In genomic region chr17:1492249-1493206, GRCh38 we compare ENCODE assay signal across 8 cellular contexts. TPM values are rescaled to one million over a fixed set of nuclear protein-coding genes. Genes with fewer than 3 reads are reported as not detected.
A peak's percentile ranks its signal among the peaks of the same experiment; 100 is the strongest.
DNase-seq lines count a peak whose midpoint lies in the region; ATAC-seq and TF ChIP-seq lines count a peak whose summit lies in the region.

Gene MYO1C (minus strand): TSS chr17:1492686. CDS start chr17:1492487, 199 bp downstream.

- H3K4me3 ChIP-seq in BE2C (ENCODE audit: low read depth, low read length) (peak within 1 kb of the TSS; percentile 23; the same call in 1 of the 2 replicates), NT2/D1 (ENCODE audit: insufficient read length, low read depth) (peak within 1 kb of the TSS; percentile 45), endocrine pancreas (ENCODE audit: control insufficient read depth, insufficient read depth, low read length) (no peak within 1 kb of the TSS), muscle layer of colon (ENCODE audit: low read depth in 1 of 2, low read length in 2 of 2) (peak within 1 kb of the TSS; percentile 25 to 38)

- TF ChIP-seq CTCF in BE2C (IDR thresholded peaks at IDR 0.05; ENCODE audit: low read depth, low read length) = no peak

- peak within 1 kb of the TSS; percentile 74 for H3K9ac ChIP-seq in NT2/D1 (ENCODE audit: insufficient read length, low read depth)
- peak within 1 kb of the TSS; percentile 13 for H3K9ac ChIP-seq in endocrine pancreas (ENCODE audit: control insufficient read depth, insufficient read depth, low read length)
- no peak within 1 kb of the TSS for H3K9ac ChIP-seq in muscle layer of colon (ENCODE audit: low read length)

- H3K36me3 ChIP-seq in BE2C = no peaks in the 10 kb centered on the region
- H3K36me3 ChIP-seq in NT2/D1 (ENCODE audit: insufficient read depth, insufficient read length, low read length) = peaks cover 16% of the 10 kb centered on the region
- H3K36me3 ChIP-seq in endocrine pancreas (ENCODE audit: control insufficient read depth, insufficient read depth, low read length) = no peaks in the 10 kb centered on the region
- peaks cover 19% of the 10 kb centered on the region for H3K36me3 ChIP-seq in muscle layer of colon (ENCODE audit: insufficient read depth, low read length)

- H3K27me3 ChIP-seq in BE2C (no peaks in the 10 kb centered on the region), NT2/D1 (ENCODE audit: insufficient read depth, insufficient read length) (peaks cover 7% of the 10 kb centered on the region), endocrine pancreas (ENCODE audit: control insufficient read depth, insufficient read depth, low read length) (no peaks in the 10 kb centered on the region), muscle layer of colon (ENCODE audit: control insufficient read depth in 1 of 2, insufficient read depth in 2 of 2, low read length in 2 of 2) (no peaks in the 10 kb centered on the region)

- H3K9me3 ChIP-seq in BE2C (no peaks in the 10 kb centered on the region), NT2/D1 (ENCODE audit: insufficient read depth, low read length) (no peaks in the 10 kb centered on the region), endocrine pancreas (ENCODE audit: control insufficient read depth, low read length) (no peaks in the 10 kb centered on the region), muscle layer of colon (ENCODE audit: low read length) (no peaks in the 10 kb centered on the region)

- ATAC-seq in HG02973 (IDR thresholded peaks at IDR 0.05; ENCODE audit: unreplicated experiment) = no peak
- ATAC-seq in HG03571 (IDR thresholded peaks at IDR 0.05; ENCODE audit: unreplicated experiment) = no peak

- H3K4me1 ChIP-seq in BE2C (peaks cover 3% of the 10 kb centered on the region; the same call in 1 of the 2 replicates), NT2/D1 (ENCODE audit: insufficient read depth, insufficient read length) (peaks cover 16% of the 10 kb centered on the region), endocrine pancreas (ENCODE audit: control insufficient read depth, insufficient read depth, low read length) (no peaks in the 10 kb centered on the region), muscle layer of colon (ENCODE audit: insufficient read depth, low read length) (peaks cover 74% of the 10 kb centered on the region)

- no peak for DNase-seq in BE2C
- DNase-seq in NT2/D1 (ENCODE audit: low read depth, low spot score) = no peak
- DNase-seq in DMS114 treated with DMSO at 0.1 percent for 48 hours (lab: John Stamatoyannopoulos, UW; ENCODE audit: unreplicated experiment) = no peak
- DNase-seq in DMS79 (lab: John Stamatoyannopoulos, UW) = no peak

- H3K27ac ChIP-seq in muscle layer of colon (ENCODE audit: low read depth, low read length) = peak within 1 kb of the TSS; percentile 77

RNA-seq across cellular contexts. Expression of gene MYO1C, which starts in this region (rescaled TPM):
- 12.9 TPM for polyA plus RNA-seq in BE2C (2012; ENCODE audit: insufficient read depth, insufficient read length, low read depth)
